Comparison of ENCODE assay signal across 24 cellular contexts in the genomic region with DNA sequence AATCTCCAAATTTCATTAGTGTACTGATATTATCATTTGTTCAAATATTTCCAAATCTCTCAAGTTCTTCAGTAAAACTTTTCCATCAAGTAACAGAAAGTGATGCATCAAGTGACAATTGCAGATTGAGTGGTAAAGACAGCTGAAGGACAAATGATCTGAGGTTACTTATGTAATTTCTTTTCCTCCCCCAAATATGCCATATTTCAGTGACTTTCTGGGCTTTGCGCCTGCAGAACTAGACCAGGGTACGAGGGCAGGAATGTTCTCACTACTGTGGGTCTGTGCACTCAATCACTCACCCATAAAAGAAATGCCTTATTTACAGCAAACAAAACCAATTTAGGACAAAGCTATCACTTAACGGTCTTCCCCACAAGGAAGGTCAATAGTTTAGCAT. TPM values are rescaled to one million over a fixed set of nuclear protein-coding genes. Genes with fewer than 3 reads are reported as not detected.
DNase-seq lines count a peak whose midpoint lies in the region; ATAC-seq and TF ChIP-seq lines count a peak whose summit lies in the region.
"Had no signal": no experiment of that assay in that cellular context is flagged by ENCODE, and none has a peak within 500 bp of the region (broad histone marks: within the 10 kb centered on the region; RNA-seq: fewer than 3 reads in every experiment).

No MANE protein-coding gene starts in this region.

- H3K27ac ChIP-seq in IMR-90 (ENCODE audit: insufficient read depth, low read length): no peak overlapping the region
- peak overlapping the region; percentile 22 to 66 (median 43) for H3K27ac ChIP-seq in transverse colon
- H3K27ac ChIP-seq in body of pancreas: no peak overlapping the region
- H3K27ac ChIP-seq: C4-2B, gastroesophageal sphincter, upper lobe of right lung had no signal

- peaks cover 11% of the 10 kb centered on the region for H3K9me1 ChIP-seq in IMR-90 (ENCODE audit: insufficient read depth, low read length)

- no peak overlapping the region for H3K4ac ChIP-seq in IMR-90 (ENCODE audit: low read depth, low read length)

- no peak overlapping the region for H2BK20ac ChIP-seq in IMR-90 (ENCODE audit: low read depth, low read length)

- TF ChIP-seq EP300 in transverse colon (IDR thresholded peaks at IDR 0.05; ENCODE audit: low read depth): no peak

- peaks cover 72% of the 10 kb centered on the region for H3K36me3 Mint-ChIP-seq in activated CD8-positive, alpha-beta T cell treated with anti-CD3 and anti-CD28 coated beads, Interleukin-2, amount 10 ng/mL, durations not matched to agents 7 days and 5 days (ENCODE audit: low read depth)
- H3K36me3 Mint-ChIP-seq: brain had no signal

- no peak overlapping the region for H2AFZ ChIP-seq in IMR-90 (replicated peaks; ENCODE audit: low read length, poor library complexity)

- ATAC-seq in IMR-90 (ENCODE audit: low read depth) (no peak), GM21723 (IDR thresholded peaks at IDR 0.05; ENCODE audit: unreplicated experiment) (no peak), body of pancreas (no peak)
- ATAC-seq in activated CD8-positive, alpha-beta T cell treated with anti-CD3 and anti-CD28 coated beads, Interleukin-2, amount 10 ng/mL, durations not matched to agents 7 days and 5 days: no peak
- ATAC-seq: activated CD4-positive, CD25-positive, alpha-beta regulatory T cell treated with anti-CD3 and anti-CD28 coated beads, Interleukin-2, amount 50 U/mL, for 24 hours; gastroesophageal sphincter; upper lobe of right lung had no signal

- no peak overlapping the region for H3K56ac ChIP-seq in IMR-90 (ENCODE audit: extremely low read depth, insufficient read depth, low read length)

- H4K91ac ChIP-seq in IMR-90 (ENCODE audit: insufficient read depth, low read depth, low read length): no peak overlapping the region

- peaks cover 44% of the 10 kb centered on the region for H3K4me1 Mint-ChIP-seq in activated CD8-positive, alpha-beta T cell treated with anti-CD3 and anti-CD28 coated beads, Interleukin-2, amount 10 ng/mL, durations not matched to agents 7 days and 5 days (ENCODE audit: low read depth)

- H3K4me1 ChIP-seq in IMR-90 (ENCODE audit: control insufficient read depth, insufficient read depth, low read length) (peaks cover 15% of the 10 kb centered on the region), transverse colon (peaks cover 44 to 71% (median 60%) of the 10 kb centered on the region in 4 donors), body of pancreas (peaks cover 58% of the 10 kb centered on the region)

- peak overlapping the region; percentile 19 for H2BK5ac ChIP-seq in IMR-90 (ENCODE audit: low read depth, low read length, poor library complexity, severe bottlenecking)

- H3K79me1 ChIP-seq in IMR-90 (ENCODE audit: low read depth in 1 of 2, low read length in 2 of 2): peaks cover 19 to 56% of the 10 kb centered on the region in 2 experiments

- H4K5ac ChIP-seq in IMR-90 (ENCODE audit: low read depth, low read length): no peak overlapping the region

- no peak overlapping the region for H2AK9ac ChIP-seq in IMR-90 (replicated peaks; ENCODE audit: low read depth, low read length, poor library complexity)

- peaks cover 11% of the 10 kb centered on the region for H4K20me1 ChIP-seq in IMR-90 (ENCODE audit: insufficient read depth, low read length)

- peak overlapping the region; percentile 25 for H3K27ac Mint-ChIP-seq in activated CD8-positive, alpha-beta T cell treated with anti-CD3 and anti-CD28 coated beads, Interleukin-2, amount 10 ng/mL, durations not matched to agents 7 days and 5 days

- no TSS peak for BruUV-seq in IMR-90 (replicated peaks; lab: Mats Ljungman, UMichigan)

- H3K14ac ChIP-seq in IMR-90 (replicated peaks; ENCODE audit: low read depth, low read length): no peak overlapping the region

- intact Hi-C loops in IMR-90 (cut with micrococcal nuclease): loop anchor here (5.0 kb wide), 2 partner anchors 187 to 652 kb away; a partner anchor contains a TSS
- intact Hi-C loops in transverse colon (cut with DNase I; ENCODE audit: low total_unique reads): no loop called here
- intact Hi-C loops in body of pancreas (cut with DNase I): no loop called here

- H3K27me3 ChIP-seq in IMR-90 (ENCODE audit: control insufficient read depth, insufficient read depth, low read length) (no peaks in the 10 kb centered on the region), transverse colon (no peaks in the 10 kb centered on the region), body of pancreas (no peaks in the 10 kb centered on the region)
- H3K27me3 ChIP-seq: gastroesophageal sphincter, upper lobe of right lung had no signal

- dilution Hi-C loops in IMR-90 (cut with HindIII; ENCODE audit: low sequenced_read_pairs, unreplicated experiment): no loop called here

- H3K27me3 Mint-ChIP-seq in activated CD8-positive, alpha-beta T cell treated with anti-CD3 and anti-CD28 coated beads, Interleukin-2, amount 10 ng/mL, durations not matched to agents 7 days and 5 days (ENCODE audit: low read depth): no peaks in the 10 kb centered on the region
- H3K27me3 Mint-ChIP-seq: naive B cell had no signal

- TF ChIP-seq CTCF in IMR-90 (conservative IDR thresholded peaks at IDR 0.05; ENCODE audit: low read depth, low read length) (no peak), transverse colon (IDR thresholded peaks at IDR 0.05) (no peak), body of pancreas (IDR thresholded peaks at IDR 0.05) (no peak)

- H2BK120ac ChIP-seq in IMR-90 (ENCODE audit: low read depth, low read length): no peak overlapping the region

- H3K9me3 ChIP-seq in IMR-90 (ENCODE audit: control insufficient read depth, insufficient read depth, low read length) (no peaks in the 10 kb centered on the region), transverse colon (no peaks in the 10 kb centered on the region), body of pancreas (no peaks in the 10 kb centered on the region)
- H3K9me3 ChIP-seq: gastroesophageal sphincter, upper lobe of right lung had no signal

- no peak overlapping the region for H4K8ac ChIP-seq in IMR-90 (ENCODE audit: low read depth in 2 of 2, low read length in 2 of 2)

- POLR2A ChIA-PET in IMR-90 (lab: Charles Lee; ENCODE audit: unreplicated experiment): no interaction called here
- POLR2A ChIA-PET in activated CD8-positive, alpha-beta T cell treated with anti-CD3 and anti-CD28 coated beads, Interleukin-2, amount 10 ng/mL, durations not matched to agents 7 days and 5 days (lab: Charles Lee): no interaction called here

- no peak for DNase-seq in IMR-90
- DNase-seq in activated CD8-positive, alpha-beta T cell treated with anti-CD3 and anti-CD28 coated beads, Interleukin-2, amount 10 ng/mL, durations not matched to agents 7 days and 5 days: no peak
- DNase-seq in myocyte (ENCODE audit: low read depth): peak; percentile 34
- DNase-seq in transverse colon: no peak
- DNase-seq in body of pancreas: no peak
- DNase-seq in NCI-H1105 treated with DMSO at 0.1 percent for 48 hours (lab: John Stamatoyannopoulos, UW): no peak
- DNase-seq: activated CD4-positive, alpha-beta T cell treated with anti-CD3 and anti-CD28 coated beads, Interleukin-2, amount 50 U/mL, for 48 hours; activated CD8-positive, alpha-beta memory T cell treated with anti-CD3 and anti-CD28 coated beads, Interleukin-2, amount 50 U/mL, for 48 hours; cerebellar nuclear complex; hypothalamus; immature natural killer cell; left colon; naive B cell; NCI-H187 treated with DMSO at 0.1 percent for 48 hours; NCI-H2227 treated with DMSO at 0.1 percent for 48 hours; NCI-H526 treated with DMSO at 0.1 percent for 48 hours; occipital lobe; T-helper 1 cell; upper lobe of right lung had no signal

- no peak overlapping the region for H3K18ac ChIP-seq in IMR-90 (ENCODE audit: low read depth, low read length)

- TF ChIP-seq RAD21 in IMR-90 (IDR thresholded peaks at IDR 0.05; ENCODE audit: low read length): no peak

- no CpG with 5 or more reads among the region's 3 CpGs for WGBS in IMR-90 (ENCODE audit: extremely low coverage in 2 of 2, insufficient read length in 1 of 2), 2 experiments
- 26 to 50% methylated on average over 3 of the region's 3 CpGs for WGBS in transverse colon (ENCODE audit: low coverage in 1 of 2), 2 donors
- WGBS in body of pancreas, 2 donors: 47 to 51% methylated on average over 3 of the region's 3 CpGs

- no peak for TF ChIP-seq POLR2A in IMR-90 (IDR thresholded peaks at IDR 0.05; ENCODE audit: low read depth, low read length)
- no peak for TF ChIP-seq POLR2A in transverse colon (IDR thresholded peaks at IDR 0.05)
- no peak for TF ChIP-seq POLR2A in body of pancreas (IDR thresholded peaks at IDR 0.05)

- in situ Hi-C loops in IMR-90 (cut with MboI; ENCODE audit: low sequenced_read_pairs): no loop called here
- in situ Hi-C loops in transverse colon (cut with MboI; ENCODE audit: low pct_ligation_motif_present in 1 of 4, low pct_unique_long_range_greater_than_20kb in 1 of 4, low sequenced_read_pairs in 3 of 4): no loop called here

- no peak overlapping the region for H3K4me3 Mint-ChIP-seq in activated CD8-positive, alpha-beta T cell treated with anti-CD3 and anti-CD28 coated beads, Interleukin-2, amount 10 ng/mL, durations not matched to agents 7 days and 5 days
- H3K4me3 Mint-ChIP-seq: immature natural killer cell had no signal

- H3K4me2 ChIP-seq in IMR-90 (ENCODE audit: low read depth, low read length): no peak overlapping the region

- peak overlapping the region; percentile 5; the same call in 1 of the 2 replicates for H2AK5ac ChIP-seq in IMR-90 (ENCODE audit: low read depth, low read length)

- no peak overlapping the region for H3K23ac ChIP-seq in IMR-90 (ENCODE audit: low read depth, low read length)

- CTCF ChIA-PET in IMR-90 (lab: Yijun Ruan, JAX): interaction anchor here (0.6 kb wide), 1 partner anchor 138 kb away, joined by 3 read pairs; no protein-coding TSS in a partner anchor
- CTCF ChIA-PET in activated CD8-positive, alpha-beta T cell treated with anti-CD3 and anti-CD28 coated beads, Interleukin-2, amount 10 ng/mL, durations not matched to agents 7 days and 5 days (lab: Charles Lee): no interaction called here

- no peak overlapping the region for H3K4me3 ChIP-seq in IMR-90 (ENCODE audit: insufficient read depth, low read depth, low read length)
- no peak overlapping the region for H3K4me3 ChIP-seq in transverse colon
- no peak overlapping the region for H3K4me3 ChIP-seq in body of pancreas
- H3K4me3 ChIP-seq: gastroesophageal sphincter, upper lobe of right lung had no signal

- H3K9ac ChIP-seq in IMR-90 (ENCODE audit: low read depth, low read length): no peak overlapping the region

- H3K36me3 ChIP-seq in IMR-90 (ENCODE audit: control insufficient read depth, insufficient read depth, low read length) (no peaks in the 10 kb centered on the region), transverse colon (no peaks in the 10 kb centered on the region), body of pancreas (replicated peaks in 1 of 2; ENCODE audit: insufficient read depth in 1 of 2, low read depth in 2 of 2) (no peaks in the 10 kb centered on the region)
- H3K36me3 ChIP-seq: gastroesophageal sphincter, upper lobe of right lung had no signal

- H3K9me3 Mint-ChIP-seq in activated CD8-positive, alpha-beta T cell treated with anti-CD3 and anti-CD28 coated beads, Interleukin-2, amount 10 ng/mL, durations not matched to agents 7 days and 5 days (ENCODE audit: insufficient read depth): no peaks in the 10 kb centered on the region
- H3K9me3 Mint-ChIP-seq: brain, immature natural killer cell, naive B cell had no signal

- H2BK15ac ChIP-seq in IMR-90 (ENCODE audit: low read depth, low read length): no peak overlapping the region

RNA-seq across cellular contexts. Expression of a gene that starts 4.7 kb away (rescaled TPM):
- total RNA-seq in IMR-90 (2012; rRNA removed) (34.6 and 45.5 TPM in 2 replicates), myocyte (47.4 and 52.1 TPM in 2 replicates), transverse colon (100 to 1,000 TPM in 3 of 4 donors, 10 to 100 TPM in 1; 59.5 to 269 (median 160) TPM), body of pancreas (10 to 100 TPM; 42.0 to 50.4 TPM)
- 21.4 and 26.8 TPM in 2 replicates for polyA plus RNA-seq in IMR-90 (2012; rRNA removed)
- polyA plus RNA-seq in IMR-90 (2012; cell fraction: cytosol; rRNA removed): 5.3 TPM in 2 replicates
- 1.3 and 8.4 TPM in 2 replicates for polyA plus RNA-seq in IMR-90 (2012; cell fraction: nucleus; rRNA removed; ENCODE audit: low replicate concordance)
- 10 to 100 TPM; 51.7 to 55.0 TPM for total RNA-seq in activated CD8-positive, alpha-beta T cell treated with anti-CD3 and anti-CD28 coated beads, Interleukin-2, amount 10 ng/mL, durations not matched to agents 7 days and 5 days
- 18.2 TPM for polyA plus RNA-seq in myocyte (2012)

Comparison
In these comparisons a context has a peak if more than half of its experiments do, and no peak if none do; other contexts are left out.
1. H3K27ac ChIP-seq: peak in transverse colon (4 of 4); none in IMR-90 (single experiment) and body of pancreas (0 of 4).